In genomic region chr19:19366691-19367396, GRCh38 we compare ENCODE assay signal across 8 cellular contexts. TPM values are rescaled to one million over a fixed set of nuclear protein-coding genes. Genes with fewer than 3 reads are reported as not detected.
DNase-seq lines count a peak whose midpoint lies in the region; ATAC-seq and TF ChIP-seq lines count a peak whose summit lies in the region.

No MANE protein-coding gene starts in this region.

- no peak overlapping the region for H3K9ac ChIP-seq in fibroblast of lung (ENCODE audit: insufficient read depth, low read length)

- no peaks in the 10 kb centered on the region for H3K27me3 ChIP-seq in fibroblast of lung (ENCODE audit: control insufficient read depth, insufficient read depth, low read length)
- no peaks in the 10 kb centered on the region for H3K27me3 ChIP-seq in neutrophil
- no peaks in the 10 kb centered on the region for H3K27me3 ChIP-seq in suprapubic skin

- H3K4me1 ChIP-seq in fibroblast of lung (ENCODE audit: control insufficient read depth, extremely low read depth, insufficient read depth, low read length): peaks cover 2% of the 10 kb centered on the region
- peaks cover 34 to 39% of the 10 kb centered on the region in 2 experiments for H3K4me1 ChIP-seq in neutrophil (ENCODE audit: control insufficient read depth in 1 of 2, insufficient read depth in 1 of 2, low read depth in 1 of 2, low read length in 1 of 2)
- peaks cover 23% of the 10 kb centered on the region for H3K4me1 ChIP-seq in suprapubic skin

- H3K79me2 ChIP-seq in fibroblast of lung (ENCODE audit: control insufficient read depth, insufficient read depth, low read length): no peaks in the 10 kb centered on the region

- no peak overlapping the region for H3K4me2 ChIP-seq in fibroblast of lung (ENCODE audit: extremely low read depth, insufficient read depth, low read length)

- H3K4me3 ChIP-seq in fibroblast of lung (replicated peaks in 1 of 4; ENCODE audit: control extremely low read depth in 1 of 4, insufficient read depth in 1 of 4, low read depth in 3 of 4, low read length in 4 of 4) (no peak overlapping the region), neutrophil (ENCODE audit: low read depth in 1 of 2, low read length in 1 of 2) (no peak overlapping the region), suprapubic skin (no peak overlapping the region)

- no peak for TF ChIP-seq POLR2A in suprapubic skin (IDR thresholded peaks at IDR 0.05)

- no peaks in the 10 kb centered on the region for H3K36me3 ChIP-seq in fibroblast of lung (ENCODE audit: control insufficient read depth, insufficient read depth, low read length)
- H3K36me3 ChIP-seq in neutrophil: no peaks in the 10 kb centered on the region
- no peaks in the 10 kb centered on the region for H3K36me3 ChIP-seq in suprapubic skin

- no peak overlapping the region for H3K27ac ChIP-seq in fibroblast of lung (ENCODE audit: insufficient read depth, low read length)
- no peak overlapping the region for H3K27ac ChIP-seq in neutrophil
- no peak overlapping the region for H3K27ac ChIP-seq in suprapubic skin

- 41% methylated on average over 11 of the region's 12 CpGs for WGBS in suprapubic skin

- TF ChIP-seq EP300 in suprapubic skin (IDR thresholded peaks at IDR 0.05): no peak

- DNase-seq in Ammon's horn (ENCODE audit: low spot score) (peak; percentile 74), HuH-7 (ENCODE audit: low spot score) (peak; percentile 88), OCI-M1 (lab: John Stamatoyannopoulos, UW) (peak; percentile 91), fibroblast of lung (ENCODE audit: low read depth in 2 of 2) (peak; percentile 60 to 69), suprapubic skin (ENCODE audit: low spot score in 2 of 2) (no peak)
- peak; percentile 77 for DNase-seq in activated T-cell treated with anti-CD3 and anti-CD28 coated beads, Interleukin-2, amount 50 U/mL, for 1 hour

- H4K20me1 ChIP-seq in fibroblast of lung (ENCODE audit: control insufficient read depth, extremely low read depth, insufficient read depth, low read length): no peaks in the 10 kb centered on the region

- ATAC-seq in GM19043 (IDR thresholded peaks at IDR 0.05; ENCODE audit: low read depth, unreplicated experiment): peak; percentile 75

- TF ChIP-seq CTCF in fibroblast of lung (conservative IDR thresholded peaks at IDR 0.05 in 1 of 2, IDR thresholded peaks at IDR 0.05 in 1 of 2; ENCODE audit: low read depth in 1 of 2, low read length in 2 of 2) (peak; percentile 78 to 82), neutrophil (IDR thresholded peaks at IDR 0.05) (peak; percentile 84), suprapubic skin (IDR thresholded peaks at IDR 0.05) (peak; percentile 82 to 91)

- peak overlapping the region; percentile 91 for H2AFZ ChIP-seq in fibroblast of lung (ENCODE audit: low read length)

- H3K9me3 ChIP-seq in fibroblast of lung (ENCODE audit: control insufficient read depth, insufficient read depth, low read depth, low read length): no peaks in the 10 kb centered on the region
- no peaks in the 10 kb centered on the region for H3K9me3 ChIP-seq in neutrophil
- H3K9me3 ChIP-seq in suprapubic skin: no peaks in the 10 kb centered on the region

RNA-seq across cellular contexts. Expression of gene GATAD2A, which starts 38.6 kb away (rescaled TPM):
- 28.8 and 31.7 TPM in 2 replicates for total RNA-seq in fibroblast of lung
- 63.5 and 77.2 TPM in 2 replicates for polyA plus RNA-seq in fibroblast of lung
- polyA plus RNA-seq in fibroblast of lung (2012): 53.2 and 57.9 TPM in 2 replicates
- 21.8 and 31.1 TPM in 2 replicates for polyA minus RNA-seq in fibroblast of lung (ENCODE audit: low replicate concordance)
- 10 to 100 TPM; 83.1 to 88.8 (median 86.4) TPM for total RNA-seq in suprapubic skin

RNA-seq across cellular contexts. Expression of gene MAU2, which starts 46.2 kb away (rescaled TPM):
- 21.1 and 29.4 TPM in 2 replicates for total RNA-seq in fibroblast of lung
- 11.1 TPM in 2 replicates for polyA plus RNA-seq in fibroblast of lung
- 15.2 and 16.4 TPM in 2 replicates for polyA plus RNA-seq in fibroblast of lung (2012)
- 58.4 and 98.0 TPM in 2 replicates for polyA minus RNA-seq in fibroblast of lung (ENCODE audit: low replicate concordance)
- total RNA-seq in suprapubic skin: 100 to 1,000 TPM in 1 of 4 donors, 10 to 100 TPM in 3; 59.5 to 220 (median 77.6) TPM

RNA-seq across cellular contexts. Expression of gene SUGP1, which starts 46.5 kb away (rescaled TPM):
- total RNA-seq in fibroblast of lung (15.7 and 27.7 TPM in 2 replicates), suprapubic skin (10 to 100 TPM; 23.1 to 64.8 (median 31.3) TPM)
- 17.3 and 25.2 TPM in 2 replicates for polyA plus RNA-seq in fibroblast of lung
- 33.5 and 40.2 TPM in 2 replicates for polyA plus RNA-seq in fibroblast of lung (2012)
- polyA minus RNA-seq in fibroblast of lung (ENCODE audit: low replicate concordance): 18.1 and 22.0 TPM in 2 replicates

Comparison
In these comparisons a context has a peak if more than half of its experiments do, and no peak if none do; other contexts are left out.
1. DNase-seq: peak in Ammon's horn (single experiment), HuH-7 (single experiment), OCI-M1 (single experiment), activated T-cell treated with anti-CD3 and anti-CD28 coated beads, Interleukin-2, amount 50 U/mL, for 1 hour (single experiment) and fibroblast of lung (2 of 2); none in suprapubic skin (0 of 2).
2. Peak in every context shown above with its lines, with median percentiles within 50 percentile points of each other: CTCF ChIP-seq.